In the genomic region with DNA sequence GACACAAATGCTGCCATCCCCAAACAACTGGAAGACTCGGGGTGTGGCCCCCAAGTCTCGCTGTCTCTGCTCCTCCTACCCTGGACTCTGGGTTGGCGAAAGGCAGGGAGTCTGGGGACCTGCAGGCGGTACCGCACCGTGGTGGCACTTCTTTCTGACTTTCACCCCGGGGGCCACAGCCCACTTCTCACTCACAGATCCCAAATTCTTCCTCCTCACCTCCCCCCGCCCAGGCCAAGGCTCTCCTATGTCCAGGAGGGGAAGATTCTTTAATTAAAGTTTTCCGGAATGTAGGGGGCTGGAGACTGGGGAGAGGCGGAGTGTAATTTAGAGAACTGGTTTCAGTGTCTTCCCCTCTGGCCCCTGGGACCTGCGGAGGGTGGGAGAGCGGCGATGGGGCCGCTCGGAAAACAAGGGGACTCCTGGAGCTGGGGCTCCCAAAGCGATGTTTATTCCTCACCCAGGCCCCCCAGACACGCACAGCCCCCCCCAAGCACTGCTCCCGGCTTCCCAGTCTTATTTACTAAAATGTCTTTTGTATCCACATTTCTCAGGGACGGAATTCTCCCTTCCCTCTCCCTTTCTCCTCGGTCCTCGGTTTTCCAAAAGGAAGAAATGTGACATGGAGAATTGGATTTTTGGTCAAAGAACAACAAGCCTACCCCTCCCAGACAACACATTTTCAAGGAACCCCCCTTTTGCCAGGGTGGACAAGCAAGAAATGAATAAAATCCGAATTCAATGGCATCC, we compare ENCODE assay signal across 18 cellular contexts. TPM values are rescaled to one million over a fixed set of nuclear protein-coding genes. Genes with fewer than 3 reads are reported as not detected.
DNase-seq lines count a peak whose midpoint lies in the region; ATAC-seq and TF ChIP-seq lines count a peak whose summit lies in the region.
"Had no signal": no experiment of that assay in that cellular context is flagged by ENCODE, and none has a peak within 500 bp of the region (broad histone marks: within the 10 kb centered on the region; RNA-seq: fewer than 3 reads in every experiment).

No MANE protein-coding gene starts in this region.

- no peak for DNase-seq in activated CD8-positive, alpha-beta T cell treated with anti-CD3 and anti-CD28 coated beads for 36 hours
- no peak for DNase-seq in activated CD8-positive, alpha-beta T cell treated with anti-CD3 and anti-CD28 coated beads, Interleukin-2, amount 10 ng/mL, durations not matched to agents 7 days and 5 days
- DNase-seq in WTC11 (ENCODE audit: low spot score) = no peak
- no peak for DNase-seq in NCI-H226
- DNase-seq in KBM-7 = no peak
- DNase-seq in COR-L47 (lab: John Stamatoyannopoulos, UW) = no peak
- DNase-seq: ACHN; activated naive CD4-positive, alpha-beta T cell treated with Interleukin-2 at 50 U/mL for 16 hours; central memory CD4-positive, alpha-beta T cell; heart left ventricle; KG1; NCI-H1694; NCI-H510A treated with DMSO at 0.1 percent for 48 hours; occipital lobe; Peyer's patch had no signal

- no peak for TF ChIP-seq CTCF in activated CD8-positive, alpha-beta T cell treated with anti-CD3 and anti-CD28 coated beads for 36 hours (IDR thresholded peaks at IDR 0.05)
- no peak for TF ChIP-seq CTCF in WTC11 (IDR thresholded peaks at IDR 0.05)

- H3K4me1 Mint-ChIP-seq in activated CD8-positive, alpha-beta T cell treated with anti-CD3 and anti-CD28 coated beads for 36 hours (ENCODE audit: low read depth) = peaks cover 15% of the 10 kb centered on the region
- peaks cover 30% of the 10 kb centered on the region for H3K4me1 Mint-ChIP-seq in activated CD8-positive, alpha-beta T cell treated with anti-CD3 and anti-CD28 coated beads, Interleukin-2, amount 10 ng/mL, durations not matched to agents 7 days and 5 days (ENCODE audit: low read depth)
- peaks cover 77% of the 10 kb centered on the region for H3K4me1 Mint-ChIP-seq in WTC11

- H3K4me3 ChIP-seq in iPS-20b (ENCODE audit: low read length) (peak overlapping the region; percentile 67), skin epidermis (peak overlapping the region in 6 of 7 experiments; percentile 22 to 45 (median 35))

- H3K9me3 Mint-ChIP-seq in activated CD8-positive, alpha-beta T cell treated with anti-CD3 and anti-CD28 coated beads for 36 hours = no peaks in the 10 kb centered on the region
- no peaks in the 10 kb centered on the region for H3K9me3 Mint-ChIP-seq in activated CD8-positive, alpha-beta T cell treated with anti-CD3 and anti-CD28 coated beads, Interleukin-2, amount 10 ng/mL, durations not matched to agents 7 days and 5 days (ENCODE audit: insufficient read depth)
- no peaks in the 10 kb centered on the region for H3K9me3 Mint-ChIP-seq in WTC11

- ATAC-seq in activated CD8-positive, alpha-beta T cell treated with anti-CD3 and anti-CD28 coated beads for 36 hours = no peak
- ATAC-seq in activated CD8-positive, alpha-beta T cell treated with anti-CD3 and anti-CD28 coated beads, Interleukin-2, amount 10 ng/mL, durations not matched to agents 7 days and 5 days = no peak
- no peak for ATAC-seq in WTC11
- ATAC-seq: heart left ventricle had no signal

- no peaks in the 10 kb centered on the region for H3K36me3 ChIP-seq in iPS-20b (ENCODE audit: insufficient read depth, low read depth, low read length)
- H3K36me3 ChIP-seq: heart left ventricle, Peyer's patch had no signal

- POLR2A ChIA-PET in activated CD8-positive, alpha-beta T cell treated with anti-CD3 and anti-CD28 coated beads for 36 hours (lab: Charles Lee) = no interaction called here
- POLR2A ChIA-PET in activated CD8-positive, alpha-beta T cell treated with anti-CD3 and anti-CD28 coated beads, Interleukin-2, amount 10 ng/mL, durations not matched to agents 7 days and 5 days (lab: Charles Lee) = no interaction called here
- POLR2A ChIA-PET in WTC11 (lab: Charles Lee) = no interaction called here

- H3K4me3 Mint-ChIP-seq in activated CD8-positive, alpha-beta T cell treated with anti-CD3 and anti-CD28 coated beads for 36 hours = peak overlapping the region; percentile 40
- H3K4me3 Mint-ChIP-seq in activated CD8-positive, alpha-beta T cell treated with anti-CD3 and anti-CD28 coated beads, Interleukin-2, amount 10 ng/mL, durations not matched to agents 7 days and 5 days = no peak overlapping the region
- H3K4me3 Mint-ChIP-seq in WTC11 = peak overlapping the region; percentile 80

- H3K27ac Mint-ChIP-seq in activated CD8-positive, alpha-beta T cell treated with anti-CD3 and anti-CD28 coated beads for 36 hours = no peak overlapping the region
- no peak overlapping the region for H3K27ac Mint-ChIP-seq in activated CD8-positive, alpha-beta T cell treated with anti-CD3 and anti-CD28 coated beads, Interleukin-2, amount 10 ng/mL, durations not matched to agents 7 days and 5 days
- no peak overlapping the region for H3K27ac Mint-ChIP-seq in WTC11

- intact Hi-C loops in activated CD8-positive, alpha-beta T cell treated with anti-CD3 and anti-CD28 coated beads for 36 hours (cut with micrococcal nuclease) = no loop called here

- no peaks in the 10 kb centered on the region for H3K36me3 Mint-ChIP-seq in activated CD8-positive, alpha-beta T cell treated with anti-CD3 and anti-CD28 coated beads for 36 hours (ENCODE audit: low read depth)
- no peaks in the 10 kb centered on the region for H3K36me3 Mint-ChIP-seq in activated CD8-positive, alpha-beta T cell treated with anti-CD3 and anti-CD28 coated beads, Interleukin-2, amount 10 ng/mL, durations not matched to agents 7 days and 5 days (ENCODE audit: low read depth)
- no peaks in the 10 kb centered on the region for H3K36me3 Mint-ChIP-seq in WTC11

- H3K27ac ChIP-seq in iPS-20b (ENCODE audit: low read length) (no peak overlapping the region), skin epidermis (peak overlapping the region in 16 of 21 experiments; percentile 13 to 89 (median 58))
- H3K27ac ChIP-seq: epithelial cell of prostate, heart left ventricle, Peyer's patch had no signal

- CTCF ChIA-PET in activated CD8-positive, alpha-beta T cell treated with anti-CD3 and anti-CD28 coated beads for 36 hours (lab: Charles Lee) = no interaction called here
- CTCF ChIA-PET in activated CD8-positive, alpha-beta T cell treated with anti-CD3 and anti-CD28 coated beads, Interleukin-2, amount 10 ng/mL, durations not matched to agents 7 days and 5 days (lab: Charles Lee) = no interaction called here
- CTCF ChIA-PET in WTC11 (lab: Charles Lee) = no interaction called here

- H3K4me1 ChIP-seq in iPS-20b (ENCODE audit: insufficient read depth, low read length) = peaks cover 37% of the 10 kb centered on the region

- H3K27me3 ChIP-seq in iPS-20b (ENCODE audit: insufficient read depth, low read length) = peaks cover 100% of the 10 kb centered on the region

- in situ Hi-C loops in KBM-7 (cut with MboI; ENCODE audit: low pct_unique_long_range_greater_than_20kb, low sequenced_read_pairs) = loop anchor here (25.0 kb wide), 1 partner anchor 830 kb away; a partner anchor contains a TSS

- no peaks in the 10 kb centered on the region for H3K9me3 ChIP-seq in iPS-20b (ENCODE audit: insufficient read depth, low read depth, low read length)
- H3K9me3 ChIP-seq: heart left ventricle, Peyer's patch had no signal

- peaks cover 93% of the 10 kb centered on the region for H3K27me3 Mint-ChIP-seq in activated CD8-positive, alpha-beta T cell treated with anti-CD3 and anti-CD28 coated beads for 36 hours
- peaks cover 78% of the 10 kb centered on the region for H3K27me3 Mint-ChIP-seq in activated CD8-positive, alpha-beta T cell treated with anti-CD3 and anti-CD28 coated beads, Interleukin-2, amount 10 ng/mL, durations not matched to agents 7 days and 5 days (ENCODE audit: low read depth)
- peaks cover 62% of the 10 kb centered on the region for H3K27me3 Mint-ChIP-seq in WTC11 (ENCODE audit: low read depth)

- peak overlapping the region; percentile 51; the same call in 1 of the 2 replicates for H3K9ac ChIP-seq in iPS-20b (ENCODE audit: low read depth, low read length)

TF ChIP-seq in WTC11, 78 proteins besides CTCF, POLR2A, EP300 and RAD21 (continues in another document):
- TF ChIP-seq, protein P1, sequence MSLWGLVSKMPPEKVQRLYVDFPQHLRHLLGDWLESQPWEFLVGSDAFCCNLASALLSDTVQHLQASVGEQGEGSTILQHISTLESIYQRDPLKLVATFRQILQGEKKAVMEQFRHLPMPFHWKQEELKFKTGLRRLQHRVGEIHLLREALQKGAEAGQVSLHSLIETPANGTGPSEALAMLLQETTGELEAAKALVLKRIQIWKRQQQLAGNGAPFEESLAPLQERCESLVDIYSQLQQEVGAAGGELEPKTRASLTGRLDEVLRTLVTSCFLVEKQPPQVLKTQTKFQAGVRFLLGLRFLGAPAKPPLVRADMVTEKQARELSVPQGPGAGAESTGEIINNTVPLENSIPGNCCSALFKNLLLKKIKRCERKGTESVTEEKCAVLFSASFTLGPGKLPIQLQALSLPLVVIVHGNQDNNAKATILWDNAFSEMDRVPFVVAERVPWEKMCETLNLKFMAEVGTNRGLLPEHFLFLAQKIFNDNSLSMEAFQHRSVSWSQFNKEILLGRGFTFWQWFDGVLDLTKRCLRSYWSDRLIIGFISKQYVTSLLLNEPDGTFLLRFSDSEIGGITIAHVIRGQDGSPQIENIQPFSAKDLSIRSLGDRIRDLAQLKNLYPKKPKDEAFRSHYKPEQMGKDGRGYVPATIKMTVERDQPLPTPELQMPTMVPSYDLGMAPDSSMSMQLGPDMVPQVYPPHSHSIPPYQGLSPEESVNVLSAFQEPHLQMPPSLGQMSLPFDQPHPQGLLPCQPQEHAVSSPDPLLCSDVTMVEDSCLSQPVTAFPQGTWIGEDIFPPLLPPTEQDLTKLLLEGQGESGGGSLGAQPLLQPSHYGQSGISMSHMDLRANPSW (CRISPR knock-in tag; conservative IDR thresholded peaks at IDR 0.05; ENCODE audit: low read depth) = no peak
- no peak for TF ChIP-seq SMAD3 (CRISPR knock-in tag; IDR thresholded peaks at IDR 0.05; ENCODE audit: borderline replicate concordance)
- TF ChIP-seq ATF1 (CRISPR knock-in tag; IDR thresholded peaks at IDR 0.05) = no peak

RNA-seq across cellular contexts. Expression of a gene that starts 1.2 kb away (rescaled TPM):
- under 1 TPM in 1 of 2 experiments, not detected in 1; 0.09 TPM for total RNA-seq in activated CD8-positive, alpha-beta T cell treated with anti-CD3 and anti-CD28 coated beads for 36 hours
- total RNA-seq in activated CD8-positive, alpha-beta T cell treated with anti-CD3 and anti-CD28 coated beads, Interleukin-2, amount 10 ng/mL, durations not matched to agents 7 days and 5 days = not detected
- 6.5 to 14.1 TPM (median 6.7 TPM) in 3 replicates for total RNA-seq in WTC11 (2021)

RNA-seq across cellular contexts. Expression of a gene that starts 34.1 kb away (rescaled TPM):
- total RNA-seq in activated CD8-positive, alpha-beta T cell treated with anti-CD3 and anti-CD28 coated beads for 36 hours = not detected
- not detected for total RNA-seq in activated CD8-positive, alpha-beta T cell treated with anti-CD3 and anti-CD28 coated beads, Interleukin-2, amount 10 ng/mL, durations not matched to agents 7 days and 5 days
- total RNA-seq in WTC11 (2021) = 0.41 to 0.87 TPM (median 0.44 TPM) in 3 replicates
- total RNA-seq: occipital lobe had no signal
